ENCODE assay signal across 26 cellular contexts in the genomic region with DNA sequence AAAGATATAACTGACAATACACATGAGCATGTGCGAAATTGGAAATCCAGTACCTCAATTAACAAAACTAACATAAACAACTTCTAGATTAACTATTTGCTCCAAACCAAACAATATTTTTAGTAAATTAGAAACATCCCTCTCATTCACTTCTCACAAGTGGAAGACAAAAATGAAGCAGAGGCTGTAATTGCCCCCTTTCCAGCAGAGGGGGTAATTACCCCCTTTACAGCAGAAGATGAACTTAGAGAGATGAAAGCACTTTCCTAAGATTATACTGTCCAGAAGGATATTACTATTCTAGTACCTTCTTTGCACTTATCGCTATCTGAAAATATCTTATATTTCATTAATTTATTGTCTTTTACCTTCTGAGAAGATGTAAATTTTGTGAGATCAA.
"Had no signal": no experiment of that assay in that cellular context is flagged by ENCODE, and none has a peak within 500 bp of the region (broad histone marks: within the 10 kb centered on the region; RNA-seq: fewer than 3 reads in every experiment).

No MANE protein-coding gene starts in this region.

- H3K27me3 ChIP-seq: brain microvascular endothelial cell, cardiac muscle cell had no signal

- ATAC-seq: activated T-helper 17 cell treated with anti-CD3 and anti-CD28 coated beads, Interleukin-2, amount 50 U/mL, for 72 hours; Panc1; Right ventricle myocardium inferior had no signal

- H3K9ac ChIP-seq: KMS-11, SK-N-SH had no signal

- H3K9me3 ChIP-seq: SK-N-SH had no signal

- H3K27ac Mint-ChIP-seq: activated CD4-positive, alpha-beta memory T cell treated with anti-CD3 and anti-CD28 coated beads, Interleukin-2, amount 10 ng/mL, durations not matched to agents 7 days and 5 days; activated naive CD4-positive, alpha-beta T cell treated with anti-CD3 and anti-CD28 coated beads for 36 hours; activated naive CD8-positive, alpha-beta T cell treated with anti-CD3 and anti-CD28 coated beads for 36 hours; activated T-helper 17 cell treated with anti-CD3 and anti-CD28 coated beads, Interleukin-2, amount 50 U/mL, for 72 hours had no signal

- H3K4me3 Mint-ChIP-seq: activated CD4-positive, alpha-beta memory T cell treated with anti-CD3 and anti-CD28 coated beads, Interleukin-2, amount 10 ng/mL, durations not matched to agents 7 days and 5 days; activated naive CD4-positive, alpha-beta T cell treated with anti-CD3 and anti-CD28 coated beads for 36 hours; activated naive CD8-positive, alpha-beta T cell treated with anti-CD3 and anti-CD28 coated beads for 36 hours; activated T-helper 17 cell treated with anti-CD3 and anti-CD28 coated beads, Interleukin-2, amount 50 U/mL, for 72 hours had no signal

- H3K27me3 Mint-ChIP-seq: activated CD4-positive, alpha-beta memory T cell treated with anti-CD3 and anti-CD28 coated beads, Interleukin-2, amount 10 ng/mL, durations not matched to agents 7 days and 5 days; activated naive CD8-positive, alpha-beta T cell treated with anti-CD3 and anti-CD28 coated beads for 36 hours; activated T-helper 17 cell treated with anti-CD3 and anti-CD28 coated beads, Interleukin-2, amount 50 U/mL, for 72 hours had no signal

- H3K4me2 ChIP-seq: KMS-11, SK-N-SH had no signal

- H3K9me3 Mint-ChIP-seq: activated T-helper 17 cell treated with anti-CD3 and anti-CD28 coated beads, Interleukin-2, amount 50 U/mL, for 72 hours had no signal

- H3K4me1 Mint-ChIP-seq: activated CD4-positive, alpha-beta memory T cell treated with anti-CD3 and anti-CD28 coated beads, Interleukin-2, amount 10 ng/mL, durations not matched to agents 7 days and 5 days; activated naive CD8-positive, alpha-beta T cell treated with anti-CD3 and anti-CD28 coated beads for 36 hours; activated T-helper 17 cell treated with anti-CD3 and anti-CD28 coated beads, Interleukin-2, amount 50 U/mL, for 72 hours had no signal

- DNase-seq: activated CD4-positive, alpha-beta memory T cell treated with anti-CD3 and anti-CD28 coated beads, Interleukin-2, amount 10 ng/mL, durations not matched to agents 7 days and 5 days; activated CD4-positive, alpha-beta T cell treated with anti-CD3 and anti-CD28 coated beads, Interleukin-2, amount 50 U/mL, for 1 hour; activated CD4-positive, CD25-positive, alpha-beta regulatory T cell; activated gamma-delta T cell; activated naive CD4-positive, alpha-beta T cell treated with anti-CD3 and anti-CD28 coated beads for 36 hours; activated naive CD8-positive, alpha-beta T cell treated with anti-CD3 and anti-CD28 coated beads for 36 hours; activated T-cell treated with anti-CD3 and anti-CD28 coated beads for 4 hours; activated T-cell treated with anti-CD3 and anti-CD28 coated beads, Interleukin-2, amount 50 U/mL, for 48 hours; brain microvascular endothelial cell; NCI-H1417; NCI-H1930; NCI-H2171; NCI-H2227 treated with DMSO at 0.1 percent for 48 hours; NCI-H446 treated with DMSO at 0.1 percent for 48 hours; NCI-H524 treated with DMSO at 0.1 percent for 48 hours; NCI-H774; OCI-M1; RPMI8226; SK-N-SH; T-helper 1 cell had no signal

- H3K36me3 ChIP-seq: brain microvascular endothelial cell, cardiac muscle cell had no signal

- H3K9me2 ChIP-seq: SK-N-SH had no signal

- H3K27ac ChIP-seq: brain microvascular endothelial cell, cardiac muscle cell, KMS-11, VCaP had no signal

- H3K36me3 Mint-ChIP-seq: activated naive CD8-positive, alpha-beta T cell treated with anti-CD3 and anti-CD28 coated beads for 36 hours had no signal

- H3K4me3 ChIP-seq: cardiac muscle cell had no signal
